8 cellular contexts compared by ENCODE assay signal in the genomic region with DNA sequence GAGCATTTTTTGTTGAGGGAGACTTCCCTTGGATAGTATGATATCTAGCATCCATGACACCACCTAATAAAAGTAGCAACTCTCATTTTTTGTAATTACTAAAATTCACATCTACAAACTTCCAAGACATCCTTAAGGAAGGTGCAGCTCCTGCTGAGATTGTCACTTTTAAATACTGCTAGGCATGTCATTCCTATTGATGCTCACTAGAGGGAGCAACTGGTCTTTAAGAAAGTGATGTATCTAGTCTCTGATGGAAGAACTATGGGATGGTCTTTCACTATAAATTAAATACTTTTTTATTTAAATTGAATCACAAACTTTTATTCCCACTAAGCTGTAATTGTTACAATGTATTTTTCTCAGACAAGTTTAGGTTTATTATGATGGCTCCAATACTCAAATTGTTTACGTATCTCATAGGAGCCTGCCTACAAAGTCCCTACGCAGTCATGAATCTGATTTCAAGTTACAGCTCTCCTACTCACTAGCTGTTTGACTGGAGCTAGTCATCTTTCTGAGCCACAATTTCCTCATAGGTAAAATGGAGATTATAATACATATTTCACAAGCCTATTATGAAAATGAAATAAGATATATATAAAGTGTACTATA. TPM values are rescaled to one million over a fixed set of nuclear protein-coding genes. Genes with fewer than 3 reads are reported as not detected.
A peak's percentile ranks its signal among the peaks of the same experiment; 100 is the strongest.
DNase-seq lines count a peak whose midpoint lies in the region; ATAC-seq and TF ChIP-seq lines count a peak whose summit lies in the region.

No MANE protein-coding gene starts in this region.

- H3K27ac ChIP-seq in CD4-positive, alpha-beta T cell (ENCODE audit: low read depth, low read length) = no peak overlapping the region
- H3K27ac ChIP-seq in WERI-Rb-1 (no peak overlapping the region), heart left ventricle (no peak overlapping the region)

- no peak overlapping the region for H3K4me3 Mint-ChIP-seq in CD4-positive, alpha-beta T cell

- H3K27me3 Mint-ChIP-seq in CD4-positive, alpha-beta T cell = no peaks in the 10 kb centered on the region

- H3K36me3 Mint-ChIP-seq in CD4-positive, alpha-beta T cell (ENCODE audit: low read depth) = no peaks in the 10 kb centered on the region

- CTCF ChIA-PET in CD4-positive, alpha-beta T cell (lab: Charles Lee) = interaction anchor here (0.6 to 2.7 kb wide), 18 partner anchors 8 to 284 kb away, joined by 3 to 32 read pairs (median 4); a partner anchor contains a TSS

- H3K9me3 ChIP-seq in CD4-positive, alpha-beta T cell (ENCODE audit: control insufficient read depth, low read length) = no peaks in the 10 kb centered on the region
- H3K9me3 ChIP-seq in WERI-Rb-1 (ENCODE audit: severe bottlenecking) (no peaks in the 10 kb centered on the region), heart left ventricle (no peaks in the 10 kb centered on the region)

- intact Hi-C loops in CD4-positive, alpha-beta T cell (cut with DNase I, micrococcal nuclease) = loop anchor here (1.0 to 10.0 kb wide), 4 partner anchors 244 to 1387 kb away; a partner anchor contains a TSS
- intact Hi-C loops in heart left ventricle (cut with DNase I) = loop anchor here in 8 of 10 donors (2.0 to 10.0 kb wide), 8 partner anchors 87 to 277 kb away; a partner anchor contains a TSS

- no peaks in the 10 kb centered on the region for H3K27me3 ChIP-seq in CD4-positive, alpha-beta T cell (ENCODE audit: control insufficient read depth, insufficient read depth, low read length)
- no peaks in the 10 kb centered on the region for H3K27me3 ChIP-seq in WERI-Rb-1 (ENCODE audit: insufficient read depth, low read depth, severe bottlenecking)
- H3K27me3 ChIP-seq in heart left ventricle = no peaks in the 10 kb centered on the region

- WGBS in heart left ventricle, 4 donors = 87 to 93% (median 88%) methylated on average over 2 of the region's 2 CpGs

- POLR2A ChIA-PET in CD4-positive, alpha-beta T cell (lab: Charles Lee) = interaction anchor here (1.0 to 2.9 kb wide), 2 partner anchors 8 to 34 kb away, joined by 5 to 21 read pairs; a partner anchor contains a TSS

- H3K36me3 ChIP-seq in WERI-Rb-1 (no peaks in the 10 kb centered on the region), heart left ventricle (no peaks in the 10 kb centered on the region)

- peak; percentile 96 for TF ChIP-seq CTCF in CD4-positive, alpha-beta T cell (IDR thresholded peaks at IDR 0.05)
- TF ChIP-seq CTCF in WERI-Rb-1 (IDR thresholded peaks at IDR 0.05; ENCODE audit: low read depth, low read length) = peak; percentile 58
- peak; percentile 75 to 96 (median 88) for TF ChIP-seq CTCF in heart left ventricle (IDR thresholded peaks at IDR 0.05)
- peak; percentile 81 for TF ChIP-seq CTCF in retinal pigment epithelial cell (conservative IDR thresholded peaks at IDR 0.05; ENCODE audit: low read depth, low read length)

- H3K27ac Mint-ChIP-seq in CD4-positive, alpha-beta T cell = no peak overlapping the region

- H3K4me1 Mint-ChIP-seq in CD4-positive, alpha-beta T cell (ENCODE audit: low read depth) = no peaks in the 10 kb centered on the region

- no peak for TF ChIP-seq POLR2A in heart left ventricle (IDR thresholded peaks at IDR 0.05)

- no peak overlapping the region for H3K4me3 ChIP-seq in WERI-Rb-1 (ENCODE audit: low read depth, low read length)
- H3K4me3 ChIP-seq in heart left ventricle = no peak overlapping the region
- no peak overlapping the region for H3K4me3 ChIP-seq in retinal pigment epithelial cell (ENCODE audit: low read length)

- ATAC-seq in CD4-positive, alpha-beta T cell (ENCODE audit: poor library complexity) = peak; percentile 87
- ATAC-seq in GM19328 (IDR thresholded peaks at IDR 0.05; ENCODE audit: unreplicated experiment) = peak; percentile 70
- ATAC-seq in heart left ventricle = peak in 3 of 4 donors; percentile 62 to 66 (median 63)
- ATAC-seq in GM19035 (IDR thresholded peaks at IDR 0.05; ENCODE audit: unreplicated experiment) = no peak

- no peaks in the 10 kb centered on the region for H3K9me3 Mint-ChIP-seq in CD4-positive, alpha-beta T cell

- DNase-seq in CD4-positive, alpha-beta T cell = no peak
- DNase-seq in MV-4-11 (lab: John Stamatoyannopoulos, UW) (peak; percentile 47), WERI-Rb-1 (no peak), heart left ventricle (no peak), retinal pigment epithelial cell (ENCODE audit: low read depth) (no peak), NCI-H1048 (lab: John Stamatoyannopoulos, UW) (no peak)

- H3K4me1 ChIP-seq in heart left ventricle = peaks cover 0 to 7% (median 2%) of the 10 kb centered on the region in 12 donors

RNA-seq across cellular contexts. Expression of a gene that starts 8.0 kb away (rescaled TPM):
- 100 to 1,000 TPM; 225 to 226 TPM for total RNA-seq in CD4-positive, alpha-beta T cell
- total RNA-seq in heart left ventricle = 100 to 1,000 TPM in 5 of 9 donors, 10 to 100 TPM in 4; 81.5 to 150 (median 103) TPM
- polyA plus RNA-seq in heart left ventricle = 10 to 100 TPM; 24.8 to 68.5 TPM

RNA-seq across cellular contexts. Expression of a gene that starts 33.9 kb away (rescaled TPM):
- total RNA-seq in CD4-positive, alpha-beta T cell = 10 to 100 TPM; 35.9 to 37.7 TPM
- total RNA-seq in heart left ventricle = 10 to 100 TPM; 26.0 to 34.1 (median 30.5) TPM
- 10 to 100 TPM in 1 of 2 donors, 1 to 10 TPM in 1; 8.0 to 52.8 TPM for polyA plus RNA-seq in heart left ventricle
